9 cellular contexts compared by ENCODE assay signal in the genomic region with DNA sequence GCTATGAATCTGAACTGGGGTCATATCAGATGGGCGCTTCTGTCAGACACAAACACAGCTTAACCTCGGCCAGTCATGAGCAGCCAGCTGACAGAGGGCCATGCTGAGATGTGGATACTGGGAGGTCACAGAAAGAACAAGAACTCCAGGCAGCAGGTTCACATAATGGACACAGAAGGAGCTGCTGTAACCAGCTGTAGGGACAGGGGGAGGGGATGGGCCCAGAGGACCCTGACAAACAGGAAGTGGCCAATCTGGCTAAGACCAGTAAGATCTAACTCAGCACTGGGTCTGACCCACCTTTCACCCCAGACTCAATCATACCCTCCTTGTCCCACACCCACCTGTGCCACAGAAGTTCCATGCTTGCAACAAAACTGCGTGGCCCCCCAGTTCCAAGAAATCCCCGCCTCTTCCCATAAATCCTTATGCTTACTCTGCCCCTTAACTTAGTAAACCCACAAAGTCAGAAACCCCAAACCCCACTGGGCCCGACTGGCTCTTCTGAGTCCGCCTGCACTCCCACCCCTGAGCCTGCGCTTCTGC. TPM values are rescaled to one million over a fixed set of nuclear protein-coding genes. Genes with fewer than 3 reads are reported as not detected.
DNase-seq lines count a peak whose midpoint lies in the region; ATAC-seq and TF ChIP-seq lines count a peak whose summit lies in the region.
"Had no signal": no experiment of that assay in that cellular context is flagged by ENCODE, and none has a peak within 500 bp of the region (broad histone marks: within the 10 kb centered on the region; RNA-seq: fewer than 3 reads in every experiment).

No MANE protein-coding gene starts in this region.

- no peaks in the 10 kb centered on the region for H3K79me2 ChIP-seq in Karpas-422 (ENCODE audit: low read length)

- peak overlapping the region; percentile 31 for H3K4me2 ChIP-seq in Karpas-422 (ENCODE audit: low read depth, low read length, poor library complexity, severe bottlenecking)
- H3K4me2 ChIP-seq: PC-9 had no signal

- H3K36me3 Mint-ChIP-seq in neural crest cell (ENCODE audit: low read depth) = no peaks in the 10 kb centered on the region

- H3K27ac Mint-ChIP-seq in neural crest cell (ENCODE audit: unreplicated experiment) = peak overlapping the region; percentile 92

- peak overlapping the region; percentile 81 for H3K4me3 Mint-ChIP-seq in neural crest cell

- H3K4me3 ChIP-seq in Karpas-422 (ENCODE audit: low read length) = no peak overlapping the region
- no peak overlapping the region for H3K4me3 ChIP-seq in esophagus squamous epithelium
- H3K4me3 ChIP-seq: PC-9 had no signal

- peak overlapping the region; percentile 20; the same call in 1 of the 2 replicates for H3K9ac ChIP-seq in Karpas-422 (ENCODE audit: low read length)

- no peaks in the 10 kb centered on the region for H3K9me3 ChIP-seq in Karpas-422 (ENCODE audit: low read length)
- H3K9me3 ChIP-seq in esophagus squamous epithelium = no peaks in the 10 kb centered on the region

- no peaks in the 10 kb centered on the region for H4K20me1 ChIP-seq in Karpas-422 (ENCODE audit: insufficient read depth, low read depth, low read length)

- ATAC-seq in GM18498 (IDR thresholded peaks at IDR 0.05; ENCODE audit: unreplicated experiment) (no peak), HG02840 (IDR thresholded peaks at IDR 0.05; ENCODE audit: low FRiP score, unreplicated experiment) (no peak)

- H3K4me1 ChIP-seq in Karpas-422 (ENCODE audit: low read length) = peaks cover 18% of the 10 kb centered on the region
- peaks cover 9 to 57% (median 18%) of the 10 kb centered on the region in 3 donors for H3K4me1 ChIP-seq in esophagus squamous epithelium

- H2AFZ ChIP-seq in Karpas-422 (ENCODE audit: low read length) = no peak overlapping the region
- H2AFZ ChIP-seq: PC-9 had no signal

- intact Hi-C loops in esophagus squamous epithelium (cut with DNase I) = loop anchor here (10.0 kb wide), 1 partner anchor 77 kb away; no protein-coding TSS in a partner anchor

- no peak for TF ChIP-seq CTCF in neural crest cell (conservative IDR thresholded peaks at IDR 0.05)
- TF ChIP-seq CTCF in esophagus squamous epithelium (IDR thresholded peaks at IDR 0.05) = no peak

- no peaks in the 10 kb centered on the region for H3K9me2 ChIP-seq in Karpas-422 (replicated peaks; ENCODE audit: insufficient read depth, low read length)

- no peaks in the 10 kb centered on the region for H3K27me3 ChIP-seq in Karpas-422 (ENCODE audit: low read length)
- no peaks in the 10 kb centered on the region for H3K27me3 ChIP-seq in esophagus squamous epithelium

- H3K27me3 Mint-ChIP-seq in neural crest cell (ENCODE audit: low read depth) = no peaks in the 10 kb centered on the region

- WGBS in esophagus squamous epithelium, 2 donors = 64 to 71% methylated on average over 7 of the region's 7 CpGs

- H3K27ac ChIP-seq in Karpas-422 (ENCODE audit: low read length) (no peak overlapping the region), esophagus squamous epithelium (peak overlapping the region in 2 of 4 donors; percentile 64 to 72)
- H3K27ac ChIP-seq: PC-9 had no signal

- peak; percentile 24 for DNase-seq in COR-L47 (lab: John Stamatoyannopoulos, UW)
- DNase-seq in Karpas-422 = no peak
- DNase-seq in dermis blood vessel endothelial cell = peak; percentile 17
- DNase-seq in neural crest cell (ENCODE audit: low read depth, low spot score) = peak; percentile 29
- no peak for DNase-seq in esophagus squamous epithelium (lab: John Stamatoyannopoulos, UW)
- DNase-seq in NK-92 treated with Interleukin-12 subunit alpha and Interleukin-12 subunit beta, amount 100 ng/mL, for 24 hours (lab: John Stamatoyannopoulos, UW) = no peak
- DNase-seq: PC-9 had no signal

- H3K4me1 Mint-ChIP-seq in neural crest cell = peaks cover 44% of the 10 kb centered on the region

- H3K36me3 ChIP-seq in Karpas-422 (ENCODE audit: insufficient read depth, low read length) (no peaks in the 10 kb centered on the region), esophagus squamous epithelium (no peaks in the 10 kb centered on the region)

- no peak for TF ChIP-seq POLR2A in esophagus squamous epithelium (IDR thresholded peaks at IDR 0.05)

- no peaks in the 10 kb centered on the region for H3K9me3 Mint-ChIP-seq in neural crest cell

RNA-seq across cellular contexts. Expression of gene APOL4, which starts 3.9 kb away (rescaled TPM):
- total RNA-seq in Karpas-422 (2014; rRNA removed; shearing (Covaris generic); ENCODE audit: low replicate concordance) = not detected in 2 replicates
- total RNA-seq in dermis blood vessel endothelial cell (2.4 and 3.1 TPM in 2 replicates), neural crest cell (not detected in 2 replicates), esophagus squamous epithelium (10 to 100 TPM in 1 of 4 donors, 1 to 10 TPM in 2, under 1 TPM in 1; 0.45 to 10.3 (median 2.1) TPM)
- total RNA-seq: PC-9 had no signal

RNA-seq across cellular contexts. Expression of gene APOL3, which starts 37.1 kb away (rescaled TPM):
- 0.60 and 1.7 TPM in 2 replicates for total RNA-seq in Karpas-422 (2014; rRNA removed; shearing (Covaris generic); ENCODE audit: low replicate concordance)
- total RNA-seq in dermis blood vessel endothelial cell (212 and 214 TPM in 2 replicates), neural crest cell (not detected in 2 replicates), esophagus squamous epithelium (10 to 100 TPM in 2 of 4 donors, 1 to 10 TPM in 2; 6.8 to 48.1 (median 17.0) TPM)

RNA-seq across cellular contexts. Expression of gene APOL2, which starts 41.7 kb away (rescaled TPM):
- 11.3 and 15.9 TPM in 2 replicates for total RNA-seq in Karpas-422 (2014; rRNA removed; shearing (Covaris generic); ENCODE audit: low replicate concordance)
- 57.7 and 67.7 TPM in 2 replicates for total RNA-seq in dermis blood vessel endothelial cell
- 14.2 and 15.7 TPM in 2 replicates for total RNA-seq in neural crest cell
- total RNA-seq in esophagus squamous epithelium = 10 to 100 TPM; 14.6 to 44.5 (median 23.5) TPM

RNA-seq across cellular contexts. Expression of gene APOL1, which starts 55.3 kb away (rescaled TPM):
- 0.14 TPM in 1 of 2 replicates, not detected in the other for total RNA-seq in Karpas-422 (2014; rRNA removed; shearing (Covaris generic); ENCODE audit: low replicate concordance)
- total RNA-seq in dermis blood vessel endothelial cell (29.5 and 34.9 TPM in 2 replicates), neural crest cell (not detected in 2 replicates), esophagus squamous epithelium (10 to 100 TPM in 3 of 4 donors, 1 to 10 TPM in 1; 8.4 to 49.3 (median 20.6) TPM)

Comparison
In these comparisons a context has a peak if more than half of its experiments do, and no peak if none do; other contexts are left out.
1. DNase-seq: peak in COR-L47 (single experiment), dermis blood vessel endothelial cell (single experiment) and neural crest cell (single experiment); none in Karpas-422 (single experiment), esophagus squamous epithelium (single experiment) and NK-92 treated with Interleukin-12 subunit alpha and Interleukin-12 subunit beta, amount 100 ng/mL, for 24 hours (single experiment).